Comparison of ENCODE assay signal across 8 cellular contexts in genomic region chr3:105868745-105869530, GRCh38. TPM values are rescaled to one million over a fixed set of nuclear protein-coding genes. Genes with fewer than 3 reads are reported as not detected.
DNase-seq lines count a peak whose midpoint lies in the region; ATAC-seq lines count a peak whose summit lies in the region.

TSS of gene CBLB (minus strand) at chr3:105869012. CDS start at chr3:105867577, 1,435 bp downstream.

- peak within 1 kb of the TSS; percentile 79 for H3K27ac ChIP-seq in effector memory CD4-positive, alpha-beta T cell (ENCODE audit: insufficient read depth, low read length, poor library complexity, severe bottlenecking)

- H3K4me1 ChIP-seq in effector memory CD4-positive, alpha-beta T cell (ENCODE audit: control insufficient read depth, insufficient read depth, low read length, poor library complexity, severe bottlenecking): peaks cover 21% of the 10 kb centered on the region

- DNase-seq in CMK (ENCODE audit: low read depth): peak; percentile 43
- DNase-seq in HT1080 (ENCODE audit: low read depth): peak; percentile 99
- peak; percentile 92 for DNase-seq in NOMO-1 treated with DMSO at 0.1 percent for 48 hours (lab: John Stamatoyannopoulos, UW; ENCODE audit: unreplicated experiment)
- DNase-seq in activated CD8-positive, alpha-beta memory T cell treated with anti-CD3 and anti-CD28 coated beads for 4 hours (ENCODE audit: low read depth in 2 of 2): peak; percentile 61 to 65
- DNase-seq in effector memory CD4-positive, alpha-beta T cell: peak; percentile 75 to 83 (median 78)
- DNase-seq in lung microvascular endothelial cell (ENCODE audit: low read depth in 2 of 2): peak; percentile 95 to 98
- DNase-seq in stimulated activated CD4-positive, alpha-beta T cell treated with anti-CD3 and anti-CD28 coated beads, TNF-alpha, amount 100 ng/mL, for 48 hours (ENCODE audit: low read depth in 3 of 3): peak; percentile 59 to 76 (median 73)

- H3K27me3 ChIP-seq in effector memory CD4-positive, alpha-beta T cell (replicated peaks; ENCODE audit: control insufficient read depth, insufficient read depth, low read length, poor library complexity, severe bottlenecking): no peaks in the 10 kb centered on the region

- H3K36me3 ChIP-seq in effector memory CD4-positive, alpha-beta T cell (ENCODE audit: control insufficient read depth, insufficient read depth, low read length): no peaks in the 10 kb centered on the region

- H3K4me3 ChIP-seq in effector memory CD4-positive, alpha-beta T cell (ENCODE audit: insufficient read depth, low read depth, low read length, poor library complexity, severe bottlenecking): peak within 1 kb of the TSS; percentile 99

- H3K9me3 ChIP-seq in effector memory CD4-positive, alpha-beta T cell (ENCODE audit: control insufficient read depth, low read length): no peaks in the 10 kb centered on the region

- peak; percentile 77 for ATAC-seq in GM21360 (IDR thresholded peaks at IDR 0.05; ENCODE audit: unreplicated experiment)

RNA-seq across cellular contexts. Expression of gene CBLB, which starts in this region (rescaled TPM):
- 2.9 and 5.1 TPM in 2 replicates for total RNA-seq in HT1080 (2014; rRNA removed; shearing (Covaris generic))
- polyA plus RNA-seq in HT1080 (2015; cell fraction: cytosol; rRNA removed): 6.2 and 9.5 TPM in 2 replicates
- 17.8 and 27.0 TPM in 2 replicates for polyA plus RNA-seq in HT1080 (2015; cell fraction: nucleus; rRNA removed)
- 6.5 and 6.8 TPM in 2 replicates for total RNA-seq in lung microvascular endothelial cell

Comparison
In these comparisons a context has a peak if more than half of its experiments do, and no peak if none do; other contexts are left out.
1. Peak in every context shown above with its lines: DNase-seq, ATAC-seq, H3K4me3 ChIP-seq and H3K27ac ChIP-seq.
2. DNase-seq: peak in every context shown above with its lines; median percentile 99 in HT1080; 96 in lung microvascular endothelial cell; 92 in NOMO-1 treated with DMSO at 0.1 percent for 48 hours; 78 in effector memory CD4-positive, alpha-beta T cell; 73 in stimulated activated CD4-positive, alpha-beta T cell treated with anti-CD3 and anti-CD28 coated beads, TNF-alpha, amount 100 ng/mL, for 48 hours; 63 in activated CD8-positive, alpha-beta memory T cell treated with anti-CD3 and anti-CD28 coated beads for 4 hours; 43 in CMK.